Comparison of ENCODE assay signal across 8 cellular contexts in the genomic region with DNA sequence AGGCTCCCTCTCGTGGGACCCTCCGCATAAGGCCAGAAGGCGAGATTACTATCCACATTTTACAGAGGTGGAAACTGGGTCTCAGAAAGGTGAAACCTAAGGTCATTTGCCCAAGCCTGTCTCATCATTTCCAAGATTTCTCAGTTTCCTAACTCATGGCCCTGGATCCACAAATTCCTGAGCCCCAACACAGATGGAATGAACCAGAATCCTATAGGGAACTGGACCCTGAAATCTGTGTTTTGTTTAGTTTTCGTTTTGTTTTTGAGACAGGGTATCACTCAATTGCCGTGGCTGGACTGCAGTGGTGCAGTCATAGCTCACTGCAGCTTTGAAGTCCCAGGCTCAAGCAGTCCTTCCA. TPM values are rescaled to one million over a fixed set of nuclear protein-coding genes. Genes with fewer than 3 reads are reported as not detected.
A peak's percentile ranks its signal among the peaks of the same experiment; 100 is the strongest.
DNase-seq lines count a peak whose midpoint lies in the region; TF ChIP-seq lines count a peak whose summit lies in the region.

No MANE protein-coding gene starts in this region.

- no peaks in the 10 kb centered on the region; a peak in 1 of 7 replicates for H3K36me3 Mint-ChIP-seq in H9 (ENCODE audit: insufficient read depth in 1 of 3, low read depth in 3 of 3)
- no peaks in the 10 kb centered on the region for H3K36me3 Mint-ChIP-seq in dendritic cell treated with granulocyte-macrophage colony-stimulating factor and Interleukin-4, amounts not matched to agents 40 ng/mL and 50 ng/mL, for 4 days (ENCODE audit: low read depth)

- no peak overlapping the region for H2BK20ac ChIP-seq in H9 (ENCODE audit: low read depth, low read length, poor library complexity, severe bottlenecking)

- peaks cover 12 to 17% of the 10 kb centered on the region in 2 experiments for H3K4me1 Mint-ChIP-seq in H9
- peaks cover 25% of the 10 kb centered on the region for H3K4me1 Mint-ChIP-seq in dendritic cell treated with granulocyte-macrophage colony-stimulating factor and Interleukin-4, amounts not matched to agents 40 ng/mL and 50 ng/mL, for 4 days (ENCODE audit: low read depth)

- no peaks in the 10 kb centered on the region for H3K79me1 ChIP-seq in H9 (ENCODE audit: insufficient read depth, low read depth, low read length, poor library complexity, severe bottlenecking)
- no peaks in the 10 kb centered on the region for H3K79me1 ChIP-seq in neuronal stem cell (ENCODE audit: low read depth, low read length)

- CTCF ChIA-PET in AG04450 (lab: Charles Lee) = no interaction called here

- H3K9me3 Mint-ChIP-seq in H9 = no peaks in the 10 kb centered on the region
- no peaks in the 10 kb centered on the region for H3K9me3 Mint-ChIP-seq in dendritic cell treated with granulocyte-macrophage colony-stimulating factor and Interleukin-4, amounts not matched to agents 40 ng/mL and 50 ng/mL, for 4 days

- no peak overlapping the region for H4K91ac ChIP-seq in H9 (ENCODE audit: insufficient read length, low read depth, low read length)
- no peak overlapping the region for H4K91ac ChIP-seq in neuronal stem cell (ENCODE audit: low read depth, low read length, poor library complexity)

- no peak overlapping the region for H2BK12ac ChIP-seq in H9 (ENCODE audit: insufficient read length, low read depth, low read length)
- no peak overlapping the region for H2BK12ac ChIP-seq in neuronal stem cell (ENCODE audit: low read length)

- H2BK120ac ChIP-seq in H9 (ENCODE audit: low read depth, low read length, poor library complexity, severe bottlenecking) (no peak overlapping the region), neuronal stem cell (ENCODE audit: low read depth, low read length) (no peak overlapping the region)

- H3T11ph ChIP-seq in H9 (ENCODE audit: low read length) = no peak overlapping the region

- H3K4ac ChIP-seq in H9 (ENCODE audit: low read depth, low read length) (no peak overlapping the region), neuronal stem cell (ENCODE audit: low read length) (no peak overlapping the region)

- no peak overlapping the region for H4K8ac ChIP-seq in H9 (replicated peaks; ENCODE audit: insufficient read length, low read depth, low read length)
- no peak overlapping the region for H4K8ac ChIP-seq in neuronal stem cell (ENCODE audit: low read depth, low read length)

- H3K9ac ChIP-seq in H9 (ENCODE audit: extremely low read depth, insufficient read length, low read length) (no peak overlapping the region), neuronal stem cell (ENCODE audit: low read depth, low read length, poor library complexity) (no peak overlapping the region)

- H3K23ac ChIP-seq in H9 (ENCODE audit: insufficient read length, low read depth, low read length) (no peak overlapping the region), neuronal stem cell (ENCODE audit: low read depth, low read length, poor library complexity) (no peak overlapping the region)

- peak overlapping the region; percentile 46 to 76 for H3K4me3 Mint-ChIP-seq in H9
- H3K4me3 Mint-ChIP-seq in dendritic cell treated with granulocyte-macrophage colony-stimulating factor and Interleukin-4, amounts not matched to agents 40 ng/mL and 50 ng/mL, for 4 days = peak overlapping the region; percentile 64

- H4K20me1 ChIP-seq in H9 (ENCODE audit: control insufficient read depth, insufficient read depth, insufficient read length) = no peaks in the 10 kb centered on the region

- H3K56ac ChIP-seq in H9 (ENCODE audit: insufficient read length, low read depth, low read length) = no peak overlapping the region

- no peaks in the 10 kb centered on the region for H3K79me2 ChIP-seq in H9 (ENCODE audit: insufficient read depth, low read length)

- H3K18ac ChIP-seq in H9 (ENCODE audit: insufficient read length, low read depth, low read length) (no peak overlapping the region), neuronal stem cell (ENCODE audit: low read length) (no peak overlapping the region)

- WGBS in H9 (ENCODE audit: extremely low coverage, insufficient read length, low lambda C conversion rate) = no CpG with 5 or more reads among the region's 5 CpGs
- no CpG with 5 or more reads among the region's 5 CpGs for WGBS in neuronal stem cell (ENCODE audit: extremely low coverage in 2 of 2, insufficient read length in 2 of 2, insufficient replicate concordance in 1 of 2), 2 donors

- H2BK5ac ChIP-seq in H9 (ENCODE audit: insufficient read length, low read length) = no peak overlapping the region
- H2BK5ac ChIP-seq in neuronal stem cell (ENCODE audit: low read length) = no peak overlapping the region

- H3K27me3 ChIP-seq in AG04450 (ENCODE audit: control insufficient read depth, insufficient read depth, low read length) (peaks cover 27% of the 10 kb centered on the region), H9 (ENCODE audit: insufficient read depth, low read length) (peaks cover 6% of the 10 kb centered on the region; the same call in 1 of the 2 replicates), neuronal stem cell (ENCODE audit: control insufficient read depth in 3 of 3, insufficient read depth in 3 of 3, low read depth in 1 of 3, low read length in 3 of 3) (peaks cover 8 to 28% (median 20%) of the 10 kb centered on the region in 3 experiments)

- no peak overlapping the region for H3K27ac ChIP-seq in AG04450 (ENCODE audit: low read depth, low read length)
- H3K27ac ChIP-seq in H9 (ENCODE audit: insufficient read length, low read depth, low read length) = no peak overlapping the region
- no peak overlapping the region for H3K27ac ChIP-seq in neuronal stem cell (replicated peaks; ENCODE audit: low read length)

- H2AK5ac ChIP-seq in H9 (ENCODE audit: insufficient read length, low read length) (no peak overlapping the region), neuronal stem cell (ENCODE audit: low read depth, low read length) (no peak overlapping the region)

- H2BK15ac ChIP-seq in H9 (ENCODE audit: low read depth, low read length) = no peak overlapping the region
- H2BK15ac ChIP-seq in neuronal stem cell (ENCODE audit: low read length) = no peak overlapping the region

- no peaks in the 10 kb centered on the region for H3K36me3 ChIP-seq in neuronal stem cell (replicated peaks in 1 of 2; ENCODE audit: control insufficient read depth in 2 of 2, insufficient read depth in 2 of 2, low read length in 2 of 2)

- H3K9me3 ChIP-seq in AG04450 (ENCODE audit: control insufficient read depth, insufficient read depth, low read length) = no peaks in the 10 kb centered on the region
- no peaks in the 10 kb centered on the region for H3K9me3 ChIP-seq in H9 (ENCODE audit: control insufficient read depth, low read depth, low read length)
- H3K9me3 ChIP-seq in neuronal stem cell (replicated peaks in 1 of 2; ENCODE audit: control insufficient read depth in 2 of 2, insufficient read depth in 1 of 2, low read depth in 1 of 2, low read length in 2 of 2) = no peaks in the 10 kb centered on the region

- H3K14ac ChIP-seq in H9 (ENCODE audit: insufficient read depth, low read length) (no peak overlapping the region), neuronal stem cell (ENCODE audit: low read length) (no peak overlapping the region)

- no peak overlapping the region for H3K4me2 ChIP-seq in H9 (ENCODE audit: insufficient read depth, insufficient read length, low read length)
- H3K4me2 ChIP-seq in neuronal stem cell (ENCODE audit: insufficient read depth, low read length, poor library complexity, severe bottlenecking) = no peak overlapping the region

- H3K27ac Mint-ChIP-seq in H9 = peak overlapping the region in 1 of 3 experiments; percentile 52; a peak in 1 of 7 replicates
- no peak overlapping the region for H3K27ac Mint-ChIP-seq in dendritic cell treated with granulocyte-macrophage colony-stimulating factor and Interleukin-4, amounts not matched to agents 40 ng/mL and 50 ng/mL, for 4 days

- H2AFZ ChIP-seq in H9 (ENCODE audit: low read length) (no peak overlapping the region), neuronal stem cell (ENCODE audit: low read length) (peak overlapping the region; percentile 72)

- no peak overlapping the region for H4K5ac ChIP-seq in H9 (ENCODE audit: insufficient read length, low read depth, low read length)

- POLR2A ChIA-PET in AG04450 (lab: Yijun Ruan, JAX) = no interaction called here

- peaks cover 7% of the 10 kb centered on the region for H3K23me2 ChIP-seq in H9 (ENCODE audit: insufficient read length, low read depth, low read length, poor library complexity, severe bottlenecking)

- peak overlapping the region; percentile 43 for H3K4me3 ChIP-seq in AG04450 (ENCODE audit: low read depth, low read length)
- H3K4me3 ChIP-seq in neuronal stem cell (ENCODE audit: low read length in 2 of 2) = peak overlapping the region in 1 of 2 donors; percentile 30

- DNase-seq in AG04450 (ENCODE audit: low read depth, low spot score) (no peak), H9 (no peak), neuronal stem cell (ENCODE audit: low spot score) (no peak), AML-193 (lab: John Stamatoyannopoulos, UW) (no peak), NCI-H187 treated with DMSO at 0.1 percent for 48 hours (lab: John Stamatoyannopoulos, UW) (no peak), anterior cingulate cortex (lab: John Stamatoyannopoulos, UW) (no peak), H4 (ENCODE audit: low spot score) (no peak)

- H3K4me1 ChIP-seq in H9 (ENCODE audit: insufficient read depth, low read length) (no peaks in the 10 kb centered on the region), neuronal stem cell (ENCODE audit: control insufficient read depth in 2 of 2, insufficient read depth in 1 of 2, low read depth in 1 of 2, low read length in 2 of 2) (peaks cover 5 to 8% of the 10 kb centered on the region in 2 donors)

- intact Hi-C loops in dendritic cell treated with granulocyte-macrophage colony-stimulating factor and Interleukin-4, amounts not matched to agents 40 ng/mL and 50 ng/mL, for 4 days (cut with micrococcal nuclease) = no loop called here

- peaks cover 28% of the 10 kb centered on the region for H3K27me3 Mint-ChIP-seq in H9 (ENCODE audit: low read depth)
- peaks cover 9% of the 10 kb centered on the region for H3K27me3 Mint-ChIP-seq in dendritic cell treated with granulocyte-macrophage colony-stimulating factor and Interleukin-4, amounts not matched to agents 40 ng/mL and 50 ng/mL, for 4 days

- TF ChIP-seq CTCF in AG04450 (IDR thresholded peaks at IDR 0.05; ENCODE audit: low read depth, low read length) (no peak), H9 (conservative IDR thresholded peaks at IDR 0.05) (no peak)

RNA-seq across cellular contexts. Expression of a gene that starts 0.6 kb away (rescaled TPM):
- polyA plus RNA-seq in AG04450 (2011; rRNA removed) = 0.56 and 0.57 TPM in 2 replicates
- polyA minus RNA-seq in AG04450 (2011; rRNA and poly(A)+ RNA removed) = 0.30 and 0.32 TPM in 2 replicates
- total RNA-seq in H9 (2021) = 7.4 and 7.7 TPM in 2 replicates
- polyA plus RNA-seq in neuronal stem cell (2013, experiment 1 of 2) = 7.9 TPM
- polyA plus RNA-seq in neuronal stem cell (2013, experiment 2 of 2) = 8.1 TPM
- 0.60 and 0.75 TPM in 2 replicates for total RNA-seq in H4 (2014; rRNA removed; shearing (Covaris generic))

RNA-seq across cellular contexts. Expression of a gene that starts 18.1 kb away (rescaled TPM):
- polyA plus RNA-seq in AG04450 (2011; rRNA removed) = 12.5 and 13.5 TPM in 2 replicates
- 13.1 and 14.0 TPM in 2 replicates for polyA minus RNA-seq in AG04450 (2011; rRNA and poly(A)+ RNA removed)
- 7.8 and 9.7 TPM in 2 replicates for total RNA-seq in H9 (2021)
- polyA plus RNA-seq in neuronal stem cell (2013, experiment 1 of 2) = 3.1 TPM
- 3.5 TPM for polyA plus RNA-seq in neuronal stem cell (2013, experiment 2 of 2)
- total RNA-seq in H4 (2014; rRNA removed; shearing (Covaris generic)) = 1.1 and 1.3 TPM in 2 replicates

RNA-seq across cellular contexts. Expression of a gene that starts 36.8 kb away (rescaled TPM):
- polyA plus RNA-seq in AG04450 (2011; rRNA removed) = 27.9 and 37.4 TPM in 2 replicates
- polyA minus RNA-seq in AG04450 (2011; rRNA and poly(A)+ RNA removed) = 25.9 and 36.0 TPM in 2 replicates
- total RNA-seq in H9 (2021) = 32.4 and 33.8 TPM in 2 replicates
- polyA plus RNA-seq in neuronal stem cell (2013, experiment 1 of 2) = 19.0 TPM
- 19.4 TPM for polyA plus RNA-seq in neuronal stem cell (2013, experiment 2 of 2)
- total RNA-seq in H4 (2014; rRNA removed; shearing (Covaris generic)) = 26.0 and 42.3 TPM in 2 replicates
